ENCODE assay signal across 1 cellular context in the genomic region with DNA sequence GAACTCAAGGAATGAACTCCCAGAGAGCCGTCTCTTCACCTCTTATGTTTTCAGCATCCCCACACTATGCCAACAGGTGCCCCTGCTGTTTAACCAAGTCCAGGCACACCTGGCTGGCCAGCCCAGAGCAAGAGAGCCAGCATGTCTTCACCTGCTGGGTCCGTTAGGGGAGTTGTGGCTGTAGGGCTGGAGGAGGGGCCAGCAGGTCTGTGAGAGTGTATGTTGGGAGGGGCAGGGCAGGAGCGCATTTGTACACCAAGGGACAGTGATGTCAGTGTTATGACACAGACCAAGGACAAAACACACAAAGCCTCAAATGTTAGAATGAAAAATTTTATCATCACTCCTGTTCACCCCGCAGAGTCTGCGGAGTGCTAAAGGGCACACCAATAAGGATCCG.
TF ChIP-seq lines count a peak whose summit lies in the region.

No MANE protein-coding gene starts in this region.

TF ChIP-seq in HepG2, 621 proteins besides CTCF, POLR2A, EP300 and RAD21:
- TF ChIP-seq MZF1 (CRISPR knock-in tag; IDR thresholded peaks at IDR 0.05; ENCODE audit: borderline replicate concordance) (no peak), ZBTB21 (CRISPR knock-in tag; IDR thresholded peaks at IDR 0.05) (peak; percentile 52; the same call in 1 of the 2 replicates), JDP2 (CRISPR knock-in tag; IDR thresholded peaks at IDR 0.05; ENCODE audit: borderline replicate concordance) (no peak), TBL1XR1 (IDR thresholded peaks at IDR 0.05; ENCODE audit: borderline replicate concordance, low read length, partially characterized antibody) (no peak), SAP130 (CRISPR knock-in tag; IDR thresholded peaks at IDR 0.05; ENCODE audit: low read depth) (peak; percentile 36; the same call in 1 of the 2 replicates), HES4 (CRISPR knock-in tag; IDR thresholded peaks at IDR 0.05; ENCODE audit: borderline replicate concordance) (no peak)
- TF ChIP-seq, protein P1, sequence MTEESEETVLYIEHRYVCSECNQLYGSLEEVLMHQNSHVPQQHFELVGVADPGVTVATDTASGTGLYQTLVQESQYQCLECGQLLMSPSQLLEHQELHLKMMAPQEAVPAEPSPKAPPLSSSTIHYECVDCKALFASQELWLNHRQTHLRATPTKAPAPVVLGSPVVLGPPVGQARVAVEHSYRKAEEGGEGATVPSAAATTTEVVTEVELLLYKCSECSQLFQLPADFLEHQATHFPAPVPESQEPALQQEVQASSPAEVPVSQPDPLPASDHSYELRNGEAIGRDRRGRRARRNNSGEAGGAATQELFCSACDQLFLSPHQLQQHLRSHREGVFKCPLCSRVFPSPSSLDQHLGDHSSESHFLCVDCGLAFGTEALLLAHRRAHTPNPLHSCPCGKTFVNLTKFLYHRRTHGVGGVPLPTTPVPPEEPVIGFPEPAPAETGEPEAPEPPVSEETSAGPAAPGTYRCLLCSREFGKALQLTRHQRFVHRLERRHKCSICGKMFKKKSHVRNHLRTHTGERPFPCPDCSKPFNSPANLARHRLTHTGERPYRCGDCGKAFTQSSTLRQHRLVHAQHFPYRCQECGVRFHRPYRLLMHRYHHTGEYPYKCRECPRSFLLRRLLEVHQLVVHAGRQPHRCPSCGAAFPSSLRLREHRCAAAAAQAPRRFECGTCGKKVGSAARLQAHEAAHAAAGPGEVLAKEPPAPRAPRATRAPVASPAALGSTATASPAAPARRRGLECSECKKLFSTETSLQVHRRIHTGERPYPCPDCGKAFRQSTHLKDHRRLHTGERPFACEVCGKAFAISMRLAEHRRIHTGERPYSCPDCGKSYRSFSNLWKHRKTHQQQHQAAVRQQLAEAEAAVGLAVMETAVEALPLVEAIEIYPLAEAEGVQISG (CRISPR knock-in tag; IDR thresholded peaks at IDR 0.05), result 0 out of 2 replicates have a peak, but pooled peaks have one; percentile 4
